In the genomic region with DNA sequence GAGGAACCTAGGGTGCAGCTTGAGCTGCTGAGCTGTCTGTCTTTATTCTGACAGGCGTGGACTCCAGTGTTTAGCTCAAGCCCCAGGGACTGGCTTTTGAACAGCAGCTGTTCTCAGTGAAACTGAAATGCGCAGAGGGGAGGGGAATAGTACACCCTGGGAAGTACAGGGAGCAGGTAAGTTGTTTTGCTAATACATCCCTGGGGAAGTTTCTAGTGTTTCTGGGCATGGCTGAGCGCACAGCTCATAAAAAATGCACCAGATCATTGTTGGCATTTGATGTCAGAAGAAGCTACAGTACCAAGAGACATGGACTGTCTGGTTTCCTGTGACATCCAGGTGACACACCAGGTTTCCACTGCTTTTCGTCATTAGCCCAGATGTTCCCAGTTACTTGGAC, we compare ENCODE assay signal across 25 cellular contexts.
DNase-seq lines count a peak whose midpoint lies in the region; ATAC-seq, FAIRE-seq and TF ChIP-seq lines count a peak whose summit lies in the region.
"Had no signal": no experiment of that assay in that cellular context is flagged by ENCODE, and none has a peak within 500 bp of the region (broad histone marks: within the 10 kb centered on the region; RNA-seq: fewer than 3 reads in every experiment).

No MANE protein-coding gene starts in this region.

- TF ChIP-seq EP300 in H1 (IDR thresholded peaks at IDR 0.05; ENCODE audit: borderline replicate concordance in 1 of 2, low read depth in 2 of 2, low read length in 2 of 2) = no peak

- no peak overlapping the region for H3K27ac ChIP-seq in H1 (ENCODE audit: low read depth, low read length)
- H3K27ac ChIP-seq in smooth muscle cell (ENCODE audit: low read depth) = peak overlapping the region; percentile 80
- H3K27ac ChIP-seq: brain microvascular endothelial cell, colonic mucosa, gastroesophageal sphincter, GM23248, HL-60, right atrium auricular region, upper lobe of left lung had no signal

- peak overlapping the region; percentile 76; the same call in 1 of the 2 replicates for H2BK12ac ChIP-seq in H1 (ENCODE audit: low read depth, low read length)

- H3K4me3 Mint-ChIP-seq in natural killer cell = no peak overlapping the region
- H3K4me3 Mint-ChIP-seq: activated CD8-positive, alpha-beta T cell treated with anti-CD3 and anti-CD28 coated beads, Interleukin-2, amount 10 ng/mL, durations not matched to agents 7 days and 5 days; B cell had no signal

- H3K9me3 Mint-ChIP-seq in natural killer cell = peaks cover 6 to 8% of the 10 kb centered on the region in 2 donors

- no peak overlapping the region for H3K9ac ChIP-seq in H1 (replicated peaks in 1 of 4; ENCODE audit: extremely low read depth in 1 of 4, low read depth in 3 of 4, low read length in 3 of 4)
- H3K9ac ChIP-seq in smooth muscle cell (ENCODE audit: low read depth) = no peak overlapping the region
- H3K9ac ChIP-seq: GM23248 had no signal

- no peak overlapping the region for H3K56ac ChIP-seq in H1 (replicated peaks; ENCODE audit: insufficient read length, low read depth, low read length)

- no peak overlapping the region for H3K4me2 ChIP-seq in H1 (ENCODE audit: insufficient read depth in 1 of 2, low read depth in 2 of 2, low read length in 2 of 2)
- H3K4me2 ChIP-seq in smooth muscle cell = no peak overlapping the region

- no peak for FAIRE-seq in H1 (lab: Jason Lieb, UNC)
- FAIRE-seq: A204.1, HepG2, keratinocyte had no signal

- no peaks in the 10 kb centered on the region; the same call in 1 of the 2 replicates for H3K23me2 ChIP-seq in H1 (ENCODE audit: low read depth, low read length)

- no peaks in the 10 kb centered on the region for H3K27me3 Mint-ChIP-seq in natural killer cell (ENCODE audit: low read depth in 2 of 2)
- H3K27me3 Mint-ChIP-seq: B cell had no signal

- no peak overlapping the region for H3K23ac ChIP-seq in H1 (ENCODE audit: insufficient read length)

- no peaks in the 10 kb centered on the region for H3K9me3 ChIP-seq in H1 (ENCODE audit: insufficient read depth in 2 of 2, low read depth in 1 of 2, low read length in 1 of 2)
- H3K9me3 ChIP-seq in smooth muscle cell (replicated peaks; ENCODE audit: low read depth) = no peaks in the 10 kb centered on the region
- H3K9me3 ChIP-seq: colonic mucosa, gastroesophageal sphincter, right atrium auricular region, upper lobe of left lung had no signal

- no peak for TF ChIP-seq RAD21 in H1 (IDR thresholded peaks at IDR 0.05 in 1 of 2, conservative IDR thresholded peaks at IDR 0.05 in 1 of 2; ENCODE audit: low read depth in 2 of 2, low read length in 2 of 2)

- no peak overlapping the region for H3K14ac ChIP-seq in H1 (ENCODE audit: insufficient read length)

- no peak for TF ChIP-seq CTCF in H1 (IDR thresholded peaks at IDR 0.05; ENCODE audit: control extremely low read depth in 1 of 3, insufficient read depth in 1 of 3, low read depth in 1 of 3, low read length in 3 of 3)
- TF ChIP-seq CTCF in smooth muscle cell (IDR thresholded peaks at IDR 0.05; ENCODE audit: borderline replicate concordance, insufficient read depth, poor library complexity, severe bottlenecking) = no peak
- TF ChIP-seq CTCF in natural killer cell (IDR thresholded peaks at IDR 0.05) = no peak

- POLR2A ChIA-PET in H1 (lab: Charles Lee; ENCODE audit: partially characterized antibody) = no interaction called here

- H4K91ac ChIP-seq in H1 (replicated peaks; ENCODE audit: insufficient read length, low read length) = no peak overlapping the region

- H4K5ac ChIP-seq in H1 (ENCODE audit: insufficient read length, low read depth, low read length) = no peak overlapping the region

- H3K36me3 Mint-ChIP-seq in natural killer cell = no peaks in the 10 kb centered on the region

- H4K8ac ChIP-seq in H1 (ENCODE audit: extremely low read depth, insufficient read depth, low read length) = no peak overlapping the region

- ATAC-seq in natural killer cell (no peak), GM18858 (IDR thresholded peaks at IDR 0.05; ENCODE audit: unreplicated experiment) (no peak)
- ATAC-seq: activated CD8-positive, alpha-beta T cell treated with anti-CD3 and anti-CD28 coated beads, Interleukin-2, amount 10 ng/mL, durations not matched to agents 7 days and 5 days; gastroesophageal sphincter; HepG2 had no signal

- H3K4me3 ChIP-seq in H1 (ENCODE audit: extremely low read depth in 1 of 4, insufficient read depth in 2 of 4, low read depth in 3 of 4, low read length in 4 of 4) = no peak overlapping the region
- no peak overlapping the region for H3K4me3 ChIP-seq in smooth muscle cell
- H3K4me3 ChIP-seq: colonic mucosa, gastroesophageal sphincter, GM23248, right atrium auricular region, upper lobe of left lung had no signal

- CTCF ChIA-PET in H1 (lab: Charles Lee; ENCODE audit: partially characterized antibody) = interaction anchor here (0.6 to 3.3 kb wide), 4 partner anchors 7 to 80 kb away, joined by 3 to 22 read pairs (median 4); no protein-coding TSS in a partner anchor

- no peak overlapping the region for H2BK120ac ChIP-seq in H1 (replicated peaks; ENCODE audit: low read depth, low read length)

- H3K27me3 ChIP-seq in H1 (replicated peaks in 1 of 4; ENCODE audit: control insufficient read depth in 3 of 4, extremely low read depth in 1 of 4, insufficient read depth in 3 of 4, low read length in 3 of 4) (no peaks in the 10 kb centered on the region), smooth muscle cell (ENCODE audit: low read depth) (no peaks in the 10 kb centered on the region)
- H3K27me3 ChIP-seq: brain microvascular endothelial cell, colonic mucosa, gastroesophageal sphincter, right atrium auricular region, upper lobe of left lung had no signal

- no peak overlapping the region for H3K4ac ChIP-seq in H1 (replicated peaks; ENCODE audit: insufficient read length, low read depth, low read length)

- no peak overlapping the region for H2BK15ac ChIP-seq in H1 (ENCODE audit: low read length)

- no peak overlapping the region for H3K18ac ChIP-seq in H1 (ENCODE audit: extremely low read depth, low read length)

- WGBS in H1 (ENCODE audit: extremely low coverage in 1 of 2, insufficient coverage in 1 of 2, insufficient read length in 1 of 2, insufficient replicate concordance in 2 of 2, low coverage in 1 of 2, low lambda C conversion rate in 2 of 2, missing lambda C conversion rate in 1 of 2), 2 experiments = 96% methylated on average over 4 of the region's 4 CpGs; no CpG with 5 or more reads in 1 of the 2 experiments
- WGBS in smooth muscle cell (ENCODE audit: low lambda C conversion rate) = 80% methylated on average over 4 of the region's 4 CpGs

- no peaks in the 10 kb centered on the region for H3K79me1 ChIP-seq in H1 (ENCODE audit: low read depth, low read length)

- H3K36me3 ChIP-seq in H1 (ENCODE audit: control insufficient read depth in 2 of 4, insufficient read depth in 4 of 4, low read length in 3 of 4) (no peaks in the 10 kb centered on the region), smooth muscle cell (ENCODE audit: low read depth) (no peaks in the 10 kb centered on the region)
- H3K36me3 ChIP-seq: brain microvascular endothelial cell, colonic mucosa, gastroesophageal sphincter, right atrium auricular region, upper lobe of left lung had no signal

- intact Hi-C loops in natural killer cell (cut with micrococcal nuclease) = no loop called here

- H2AK5ac ChIP-seq in H1 (ENCODE audit: low read depth, low read length) = no peak overlapping the region

- no peaks in the 10 kb centered on the region for H4K20me1 ChIP-seq in H1 (replicated peaks in 1 of 2; ENCODE audit: control insufficient read depth in 1 of 2, insufficient read depth in 2 of 2, low read length in 2 of 2)
- no peaks in the 10 kb centered on the region for H4K20me1 ChIP-seq in smooth muscle cell (ENCODE audit: low read depth)

- H2AFZ ChIP-seq in H1 (ENCODE audit: low read length) = no peak overlapping the region
- H2AFZ ChIP-seq in smooth muscle cell (ENCODE audit: low read depth) = no peak overlapping the region
- H2AFZ ChIP-seq: GM23248 had no signal

- no peaks in the 10 kb centered on the region for H3K4me1 Mint-ChIP-seq in natural killer cell
- H3K4me1 Mint-ChIP-seq: B cell had no signal

- H3K4me1 ChIP-seq in H1 (replicated peaks in 1 of 4; ENCODE audit: control insufficient read depth in 3 of 4, insufficient read depth in 4 of 4, low read length in 3 of 4) (peaks cover 0 to 6% (median 2%) of the 10 kb centered on the region in 4 experiments; a peak in 2 of 7 replicates), smooth muscle cell (ENCODE audit: low read depth) (peaks cover 36% of the 10 kb centered on the region)
- H3K4me1 ChIP-seq: colonic mucosa, right atrium auricular region, upper lobe of left lung had no signal

- no peaks in the 10 kb centered on the region for H3F3A ChIP-seq in smooth muscle cell (ENCODE audit: low read depth)

- no peak overlapping the region for H2BK5ac ChIP-seq in H1 (ENCODE audit: low read depth, low read length)

- H2BK20ac ChIP-seq in H1 (ENCODE audit: low read length) = peak overlapping the region; percentile 16; the same call in 1 of the 2 replicates

- DNase-seq in NCI-H1417 (lab: John Stamatoyannopoulos, UW) (peak in 2 of 3 experiments; percentile 48 to 96), NCI-H1417 treated with DMSO at 0.1 percent for 48 hours (lab: John Stamatoyannopoulos, UW) (no peak), NCI-H2171 (lab: John Stamatoyannopoulos, UW) (peak; percentile 97), H1 (ENCODE audit: low read depth in 1 of 2, low spot score in 2 of 2) (no peak), smooth muscle cell (lab: John Stamatoyannopoulos, UW; ENCODE audit: unreplicated experiment) (no peak), natural killer cell (no peak)
- DNase-seq in activated CD4-positive, alpha-beta T cell treated with anti-CD3 and anti-CD28 coated beads, Interleukin-2, amount 50 U/mL, for 4 hours = no peak
- DNase-seq: activated CD4-positive, CD25-positive, alpha-beta regulatory T cell treated with anti-CD3 and anti-CD28 coated beads, Interleukin-2, amount 50 U/mL, for 72 hours; activated CD8-positive, alpha-beta T cell treated with anti-CD3 and anti-CD28 coated beads, Interleukin-2, amount 10 ng/mL, durations not matched to agents 7 days and 5 days; activated gamma-delta T cell treated with Interleukin-2 at 50 U/mL for 16 hours; brain microvascular endothelial cell; colonic mucosa; GM23248; mammary epithelial cell; NCI-H1105 treated with DMSO at 0.1 percent for 48 hours; NCI-H446 treated with DMSO at 0.1 percent for 48 hours; upper lobe of left lung had no signal

- no peaks in the 10 kb centered on the region for H3K79me2 ChIP-seq in H1 (ENCODE audit: control insufficient read depth in 1 of 2, insufficient read depth in 2 of 2, low read length in 2 of 2)
- H3K79me2 ChIP-seq in smooth muscle cell (ENCODE audit: low read depth) = no peaks in the 10 kb centered on the region

- no peak for TF ChIP-seq POLR2A in H1 (IDR thresholded peaks at IDR 0.05; ENCODE audit: control extremely low read depth in 1 of 2, low read depth in 2 of 2, low read length in 2 of 2)

- H3K27ac Mint-ChIP-seq in natural killer cell = no peak overlapping the region
- H3K27ac Mint-ChIP-seq: activated CD8-positive, alpha-beta T cell treated with anti-CD3 and anti-CD28 coated beads, Interleukin-2, amount 10 ng/mL, durations not matched to agents 7 days and 5 days; B cell had no signal

TF ChIP-seq in H1, 55 proteins besides CTCF, POLR2A, EP300 and RAD21 (continues in another document):
- TF ChIP-seq HDAC6 (IDR thresholded peaks at IDR 0.05; ENCODE audit: low read depth, low read length) = no peak
- TF ChIP-seq RNF2 (IDR thresholded peaks at IDR 0.05; ENCODE audit: borderline replicate concordance, low read depth, low read length, missing control alignments, poor library complexity, severe bottlenecking) = no peak
- TF ChIP-seq POU5F1 (IDR thresholded peaks at IDR 0.05; ENCODE audit: low read depth, low read length) = no peak

Comparison
In these comparisons a context has a peak if more than half of its experiments do, and no peak if none do; other contexts are left out.
1. DNase-seq: peak in NCI-H1417 (2 of 3) and NCI-H2171 (single experiment); none in NCI-H1417 treated with DMSO at 0.1 percent for 48 hours (single experiment), H1 (0 of 2), smooth muscle cell (single experiment), activated CD4-positive, alpha-beta T cell treated with anti-CD3 and anti-CD28 coated beads, Interleukin-2, amount 50 U/mL, for 4 hours (0 of 2) and natural killer cell (single experiment).